In the genomic region with DNA sequence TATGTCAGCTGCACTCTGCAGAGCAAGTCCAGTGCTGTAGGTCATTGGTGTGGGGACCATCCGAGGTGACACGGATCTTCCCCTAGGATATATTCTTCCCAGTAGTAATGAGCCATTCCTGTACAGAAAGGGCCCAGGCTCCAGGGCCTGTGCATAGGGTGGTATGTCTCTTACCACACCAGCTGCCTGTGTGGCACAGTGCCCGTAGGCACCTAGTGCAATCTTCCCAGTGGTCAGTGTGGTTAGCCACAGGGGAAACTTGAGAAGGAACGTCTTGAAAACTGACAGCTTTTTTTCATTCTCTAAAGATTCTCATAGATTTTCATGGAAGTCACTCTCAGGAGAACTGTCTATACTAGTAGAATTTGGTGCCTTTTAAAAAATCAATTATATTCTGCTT, we compare ENCODE assay signal across 10 cellular contexts. TPM values are rescaled to one million over a fixed set of nuclear protein-coding genes. Genes with fewer than 3 reads are reported as not detected.
DNase-seq lines count a peak whose midpoint lies in the region; ATAC-seq and TF ChIP-seq lines count a peak whose summit lies in the region.
"Had no signal": no experiment of that assay in that cellular context is flagged by ENCODE, and none has a peak within 500 bp of the region (broad histone marks: within the 10 kb centered on the region; RNA-seq: fewer than 3 reads in every experiment).

No MANE protein-coding gene starts in this region.

- H3K27me3 ChIP-seq in psoas muscle (ENCODE audit: insufficient read depth in 3 of 3, low read length in 2 of 3), result no peaks in the 10 kb centered on the region

- peaks cover 0 to 13% of the 10 kb centered on the region in 2 donors for H3K36me3 ChIP-seq in psoas muscle (ENCODE audit: insufficient read depth in 1 of 2, low read depth in 1 of 2)

- H3K4me1 ChIP-seq in psoas muscle, result peaks cover 65% of the 10 kb centered on the region

- peak overlapping the region; percentile 78 for H3K27ac ChIP-seq in psoas muscle

- WGBS in psoas muscle, 3 donors, result 27 to 45% (median 28%) methylated on average over 4 of the region's 4 CpGs

- ATAC-seq in GM18502 (IDR thresholded peaks at IDR 0.05; ENCODE audit: poor library complexity, unreplicated experiment) (peak; percentile 45), psoas muscle (peak; percentile 86 to 93 (median 92)), HG03521 (IDR thresholded peaks at IDR 0.05; ENCODE audit: unreplicated experiment) (no peak)

- DNase-seq in Kasumi-1 (lab: John Stamatoyannopoulos, UW) (peak; percentile 19 to 36), astrocyte of the cerebellum (ENCODE audit: low read depth) (peak; percentile 72), psoas muscle (peak; percentile 79 to 87), SHP77 (lab: John Stamatoyannopoulos, UW) (no peak), NCI-H146 (lab: John Stamatoyannopoulos, UW) (no peak)
- no peak for DNase-seq in stimulated activated naive CD4-positive, alpha-beta T cell treated with Interleukin-2 at 50 U/mL for 16 hours (lab: John Stamatoyannopoulos, UW)
- DNase-seq: left cardiac atrium, NCI-H526 had no signal

- intact Hi-C loops in psoas muscle (cut with DNase I), result loop anchor here in 1 of 2 donors (5.0 kb wide), 1 partner anchor 33 kb away; no protein-coding TSS in a partner anchor

- no peaks in the 10 kb centered on the region for H3K9me3 ChIP-seq in psoas muscle

- in situ Hi-C loops in astrocyte of the cerebellum (cut with HindIII; ENCODE audit: low sequenced_read_pairs), result no loop called here

- TF ChIP-seq CTCF in astrocyte of the cerebellum (IDR thresholded peaks at IDR 0.05; ENCODE audit: low read depth, low read length, missing control alignments) (no peak), psoas muscle (IDR thresholded peaks at IDR 0.05) (no peak)

- H3K4me3 ChIP-seq in astrocyte of the cerebellum (ENCODE audit: low read depth, low read length) (no peak overlapping the region), psoas muscle (no peak overlapping the region)

RNA-seq across cellular contexts. Expression of gene CYSTM1, which starts 39.8 kb away (rescaled TPM):
- 100 to 1,000 TPM; 193 to 408 (median 285) TPM for total RNA-seq in psoas muscle
- 100 to 1,000 TPM; 217 to 601 (median 297) TPM for polyA plus RNA-seq in psoas muscle

Comparison
In these comparisons a context has a peak if more than half of its experiments do, and no peak if none do; other contexts are left out.
1. DNase-seq: peak in Kasumi-1 (2 of 2), astrocyte of the cerebellum (single experiment) and psoas muscle (2 of 2); none in SHP77 (0 of 2), stimulated activated naive CD4-positive, alpha-beta T cell treated with Interleukin-2 at 50 U/mL for 16 hours (single experiment) and NCI-H146 (single experiment).